In genomic region chr1:165137551-165138316, GRCh38 we compare ENCODE assay signal across 21 cellular contexts.
"Had no signal": no experiment of that assay in that cellular context is flagged by ENCODE, and none has a peak within 500 bp of the region (broad histone marks: within the 10 kb centered on the region; RNA-seq: fewer than 3 reads in every experiment).

No MANE protein-coding gene starts in this region.

- H3K4me1 ChIP-seq: pancreas, stomach, thyroid gland, vagina had no signal

- H3K4me1 Mint-ChIP-seq: memory B cell, natural killer cell had no signal

- H3K27me3 ChIP-seq: thyroid gland, vagina had no signal

- H3K36me3 Mint-ChIP-seq: memory B cell, natural killer cell had no signal

- DNase-seq: cortex of kidney; effector memory CD8-positive, alpha-beta T cell; erythroblast; kidney; natural killer cell; stimulated activated CD4-positive, alpha-beta T cell treated with anti-CD3 and anti-CD28 coated beads, Interleukin-12 subunit alpha, Interleukin-12 subunit beta, amount 100 ng/mL, for 4 hours; stimulated activated CD4-positive, alpha-beta T cell treated with anti-CD3 and anti-CD28 coated beads, Interleukin-1b, Interleukin-23, amount 100 ng/mL, for 48 hours; stimulated activated CD4-positive, alpha-beta T cell treated with anti-CD3 and anti-CD28 coated beads, Interleukin-4, amount 100 ng/mL, for 1 hour; stimulated activated CD8-positive, alpha-beta memory T cell treated with anti-CD3 and anti-CD28 coated beads, Interleukin-4, amount 100 ng/mL, for 48 hours; stimulated activated naive CD4-positive, alpha-beta T cell treated with Interleukin-2 at 50 U/mL for 16 hours; stomach; thyroid gland; trophoblast cell had no signal

- H3K27ac Mint-ChIP-seq: effector memory CD8-positive, alpha-beta T cell; memory B cell; natural killer cell had no signal

- H3K27ac ChIP-seq: neutrophil, pancreas, stomach, thyroid gland, vagina had no signal

- H3K9me3 Mint-ChIP-seq: effector memory CD8-positive, alpha-beta T cell; natural killer cell had no signal

- H3K36me3 ChIP-seq: neutrophil, pancreas, stomach, thyroid gland, vagina had no signal

- H3K4me3 ChIP-seq: lung, pancreas, smooth muscle cell, stomach, thyroid gland, vagina had no signal

- H3K4me3 Mint-ChIP-seq: effector memory CD8-positive, alpha-beta T cell; memory B cell; natural killer cell had no signal

- ATAC-seq: effector memory CD8-positive, alpha-beta T cell; left lobe of liver; natural killer cell; sciatic nerve had no signal

- H3K9me3 ChIP-seq: neutrophil, pancreas, stomach, thyroid gland, vagina had no signal
